8 cellular contexts compared by ENCODE assay signal in the genomic region with DNA sequence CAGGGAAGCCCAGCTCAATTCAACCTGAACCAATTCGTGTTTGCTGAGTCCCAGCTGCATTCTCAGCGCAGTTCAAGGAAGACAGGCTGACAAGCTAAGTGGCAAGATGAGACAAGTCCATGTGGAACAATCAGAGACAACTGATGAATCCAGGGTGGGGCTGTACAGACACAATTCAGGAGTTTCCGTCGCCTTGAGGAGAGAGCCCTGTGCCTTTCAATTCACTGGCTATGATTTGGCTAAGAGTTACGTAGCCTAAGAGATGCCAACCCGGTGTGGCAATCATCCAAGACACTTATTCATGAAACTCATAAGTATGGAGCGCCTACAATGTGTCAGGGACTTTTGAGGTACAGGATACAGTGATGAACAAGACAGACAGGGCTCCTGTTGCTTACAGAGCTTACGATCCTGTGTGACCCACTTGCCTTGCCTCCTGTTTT. TPM values are rescaled to one million over a fixed set of nuclear protein-coding genes. Genes with fewer than 3 reads are reported as not detected.
DNase-seq lines count a peak whose midpoint lies in the region; ATAC-seq lines count a peak whose summit lies in the region.

No MANE protein-coding gene starts in this region.

- H3K4me1 Mint-ChIP-seq in activated T-helper 2 cell treated with anti-CD3 and anti-CD28 coated beads, Interferon-gamma antibody, Interleukin-2, Interleukin-4, amounts not matched to agents 10 μg/mL and 5 μg/mL and 100 μg/mL, durations not matched to agents 14 hours and 24 hours and 36 hours (ENCODE audit: low read depth) = peaks cover 93% of the 10 kb centered on the region

- H3K4me3 Mint-ChIP-seq in activated T-helper 2 cell treated with anti-CD3 and anti-CD28 coated beads, Interferon-gamma antibody, Interleukin-2, Interleukin-4, amounts not matched to agents 10 μg/mL and 5 μg/mL and 100 μg/mL, durations not matched to agents 14 hours and 24 hours and 36 hours (ENCODE audit: low read depth) = peak overlapping the region; percentile 69

- no peaks in the 10 kb centered on the region for H3K9me3 Mint-ChIP-seq in activated T-helper 2 cell treated with anti-CD3 and anti-CD28 coated beads, Interferon-gamma antibody, Interleukin-2, Interleukin-4, amounts not matched to agents 10 μg/mL and 5 μg/mL and 100 μg/mL, durations not matched to agents 14 hours and 24 hours and 36 hours

- peak overlapping the region; percentile 98 for H3K27ac Mint-ChIP-seq in activated T-helper 2 cell treated with anti-CD3 and anti-CD28 coated beads, Interferon-gamma antibody, Interleukin-2, Interleukin-4, amounts not matched to agents 10 μg/mL and 5 μg/mL and 100 μg/mL, durations not matched to agents 14 hours and 24 hours and 36 hours

- peak; percentile 2 for ATAC-seq in HG03558 (IDR thresholded peaks at IDR 0.05; ENCODE audit: extremely low read depth, unreplicated experiment)

- peak; percentile 40 for DNase-seq in stimulated activated CD4-positive, alpha-beta T cell treated with anti-CD3 and anti-CD28 coated beads, Interleukin-4, amount 100 ng/mL, for 24 hours
- DNase-seq in stimulated activated CD4-positive, alpha-beta T cell treated with anti-CD3 and anti-CD28 coated beads, Interleukin-2, amount 100 ng/mL, for 24 hours = no peak
- DNase-seq in activated T-helper 2 cell treated with anti-CD3 and anti-CD28 coated beads, Interferon-gamma antibody, Interleukin-2, Interleukin-4, amounts not matched to agents 10 μg/mL and 5 μg/mL and 100 μg/mL, durations not matched to agents 14 hours and 24 hours and 36 hours (ENCODE audit: low spot score) = no peak
- no peak for DNase-seq in NCI-H510A (lab: John Stamatoyannopoulos, UW)
- no peak for DNase-seq in HK-2 (ENCODE audit: unreplicated experiment)
- no peak for DNase-seq in activated gamma-delta T cell treated with Interleukin-2 at 50 U/mL for 16 hours
- no peak for DNase-seq in NCI-H2196 (lab: John Stamatoyannopoulos, UW; ENCODE audit: unreplicated experiment)

- H3K27me3 Mint-ChIP-seq in activated T-helper 2 cell treated with anti-CD3 and anti-CD28 coated beads, Interferon-gamma antibody, Interleukin-2, Interleukin-4, amounts not matched to agents 10 μg/mL and 5 μg/mL and 100 μg/mL, durations not matched to agents 14 hours and 24 hours and 36 hours (ENCODE audit: low read depth) = no peaks in the 10 kb centered on the region

- intact Hi-C loops in activated T-helper 2 cell treated with anti-CD3 and anti-CD28 coated beads, Interferon-gamma antibody, Interleukin-2, Interleukin-4, amounts not matched to agents 10 μg/mL and 5 μg/mL and 100 μg/mL, durations not matched to agents 14 hours and 24 hours and 36 hours (cut with micrococcal nuclease) = loop anchor here (2.0 to 10.0 kb wide), 3 partner anchors 14 to 887 kb away; a partner anchor contains a TSS

- peaks cover 88% of the 10 kb centered on the region for H3K36me3 Mint-ChIP-seq in activated T-helper 2 cell treated with anti-CD3 and anti-CD28 coated beads, Interferon-gamma antibody, Interleukin-2, Interleukin-4, amounts not matched to agents 10 μg/mL and 5 μg/mL and 100 μg/mL, durations not matched to agents 14 hours and 24 hours and 36 hours (ENCODE audit: low read depth)

RNA-seq across cellular contexts. Expression of a gene that starts 15.5 kb away (rescaled TPM):
- total RNA-seq in activated T-helper 2 cell treated with anti-CD3 and anti-CD28 coated beads, Interferon-gamma antibody, Interleukin-2, Interleukin-4, amounts not matched to agents 10 μg/mL and 5 μg/mL and 100 μg/mL, durations not matched to agents 14 hours and 24 hours and 36 hours = 543 and 546 TPM in 2 replicates
